ENCODE assay signal across 19 cellular contexts in genomic region chr22:18148508-18148965, GRCh38. TPM values are rescaled to one million over a fixed set of nuclear protein-coding genes. Genes with fewer than 3 reads are reported as not detected.
DNase-seq lines count a peak whose midpoint lies in the region; ATAC-seq, FAIRE-seq and TF ChIP-seq lines count a peak whose summit lies in the region.
"Had no signal": no experiment of that assay in that cellular context is flagged by ENCODE, and none has a peak within 500 bp of the region (broad histone marks: within the 10 kb centered on the region; RNA-seq: fewer than 3 reads in every experiment).

No MANE protein-coding gene starts in this region.

- no peak overlapping the region for H3K4me3 ChIP-seq in A549
- H3K4me3 ChIP-seq in BLaER1: no peak overlapping the region
- H3K4me3 ChIP-seq in Loucy (ENCODE audit: low read length, poor library complexity, severe bottlenecking): no peak overlapping the region

- H3F3A ChIP-seq in Loucy (ENCODE audit: low read depth): no peaks in the 10 kb centered on the region

- no peaks in the 10 kb centered on the region for H3K9me3 Mint-ChIP-seq in effector memory CD8-positive, alpha-beta T cell

- H3K36me3 Mint-ChIP-seq in effector memory CD8-positive, alpha-beta T cell (ENCODE audit: insufficient read depth): peaks cover 12% of the 10 kb centered on the region

- no peak for TF ChIP-seq EP300 in A549 (IDR thresholded peaks at IDR 0.05)

- TF ChIP-seq POLR2A in A549 (IDR thresholded peaks at IDR 0.05; ENCODE audit: low read length): no peak

- DNase-seq in A549 (ENCODE audit: low read depth in 1 of 2, low spot score in 1 of 2): no peak
- no peak for DNase-seq in effector memory CD8-positive, alpha-beta T cell
- no peak for DNase-seq in NCI-H1417 treated with DMSO at 0.1 percent for 48 hours (lab: John Stamatoyannopoulos, UW)
- no peak for DNase-seq in AG08395 (ENCODE audit: low spot score)
- no peak for DNase-seq in NCI-H2196 (lab: John Stamatoyannopoulos, UW; ENCODE audit: unreplicated experiment)
- DNase-seq: activated CD8-positive, alpha-beta memory T cell treated with anti-CD3 and anti-CD28 coated beads, Interleukin-2, amount 50 U/mL, for 4 hours; anterior cingulate cortex; COR-L47; cortex of kidney; erythroblast; GDM1; islet precursor cell; NCI-H524 treated with DMSO at 0.1 percent for 48 hours; OCI-M1 had no signal

- H3K79me2 ChIP-seq in Loucy (ENCODE audit: insufficient read depth, low read length): peaks cover 28% of the 10 kb centered on the region

- H3K4me3 Mint-ChIP-seq in effector memory CD8-positive, alpha-beta T cell: no peak overlapping the region

- TF ChIP-seq CTCF in A549 (IDR thresholded peaks at IDR 0.05) (no peak), Loucy (conservative IDR thresholded peaks at IDR 0.05; ENCODE audit: low read length) (no peak)

- H3K9me2 ChIP-seq in Loucy (replicated peaks; ENCODE audit: low read depth, low read length): no peaks in the 10 kb centered on the region

- H3K4me1 ChIP-seq in A549: no peaks in the 10 kb centered on the region
- H3K4me1 ChIP-seq in BLaER1: peaks cover 36% of the 10 kb centered on the region
- H3K4me1 ChIP-seq in Loucy (ENCODE audit: insufficient read depth, low read length, poor library complexity, severe bottlenecking): peaks cover 31% of the 10 kb centered on the region
- H3K4me1 ChIP-seq: prostate gland had no signal

- CTCF ChIA-PET in A549 (lab: Yijun Ruan, JAX): interaction anchor here (1.4 kb wide), 1 partner anchor 9 kb away, joined by 3 read pairs; no protein-coding TSS in a partner anchor

- no peak overlapping the region for H3K9ac ChIP-seq in BLaER1
- peak overlapping the region; percentile 92 for H3K9ac ChIP-seq in Loucy (ENCODE audit: low read depth, low read length, poor library complexity, severe bottlenecking)

- H3K4me2 ChIP-seq in A549 (peak overlapping the region; percentile 73), BLaER1 (peak overlapping the region; percentile 81), Loucy (ENCODE audit: low read depth, low read length, poor library complexity, severe bottlenecking) (peak overlapping the region; percentile 91)

- peaks cover 18 to 27% of the 10 kb centered on the region in 2 donors for H3K4me1 Mint-ChIP-seq in effector memory CD8-positive, alpha-beta T cell (ENCODE audit: low read depth in 2 of 2)

- FAIRE-seq in A549 (lab: Jason Lieb, UNC): no peak

- 96% methylated on average over 16 of the region's 16 CpGs for whole genome bisulfite sequencing in A549 (ENCODE audit: missing lambda C conversion rate)

- H4K20me1 ChIP-seq in BLaER1 (no peaks in the 10 kb centered on the region), Loucy (ENCODE audit: insufficient read depth, low read length, poor library complexity, severe bottlenecking) (no peaks in the 10 kb centered on the region)

- ATAC-seq in A549 (no peak), HG03439 (IDR thresholded peaks at IDR 0.05; ENCODE audit: unreplicated experiment) (no peak)
- ATAC-seq in effector memory CD8-positive, alpha-beta T cell (replicated peaks): no peak

- H3K9me3 ChIP-seq in A549: no peaks in the 10 kb centered on the region
- no peaks in the 10 kb centered on the region for H3K9me3 ChIP-seq in BLaER1
- H3K9me3 ChIP-seq in Loucy (ENCODE audit: insufficient read depth, low read depth, low read length): no peaks in the 10 kb centered on the region
- H3K9me3 ChIP-seq: prostate gland had no signal

- POLR2A ChIA-PET in A549 (lab: Yijun Ruan, JAX): no interaction called here

- no peak for TF ChIP-seq RAD21 in A549 (conservative IDR thresholded peaks at IDR 0.05 in 1 of 2, IDR thresholded peaks at IDR 0.05 in 1 of 2)

- no peaks in the 10 kb centered on the region for H3K36me3 ChIP-seq in BLaER1
- no peaks in the 10 kb centered on the region for H3K36me3 ChIP-seq in Loucy (ENCODE audit: insufficient read depth, low read length)
- H3K36me3 ChIP-seq: prostate gland had no signal

- no peak overlapping the region for H2AFZ ChIP-seq in Loucy (ENCODE audit: low read length)

- H3K27ac ChIP-seq in A549 (peak overlapping the region in 1 of 2 experiments; percentile 87; a peak in 1 of 6 replicates), BLaER1 (no peak overlapping the region)
- H3K27ac ChIP-seq: SK-N-MC had no signal

- H3K27me3 Mint-ChIP-seq in effector memory CD8-positive, alpha-beta T cell: no peaks in the 10 kb centered on the region

- no peaks in the 10 kb centered on the region for H3K27me3 ChIP-seq in BLaER1
- H3K27me3 ChIP-seq in Loucy (ENCODE audit: insufficient read depth, low read length, poor library complexity, severe bottlenecking): no peaks in the 10 kb centered on the region

- H3K27ac Mint-ChIP-seq in effector memory CD8-positive, alpha-beta T cell: peak overlapping the region; percentile 84 to 97

TF ChIP-seq in A549, 52 proteins besides CTCF, POLR2A, EP300 and RAD21:
- TF ChIP-seq SMC3 (IDR thresholded peaks at IDR 0.05) (no peak), MAFK (IDR thresholded peaks at IDR 0.05; ENCODE audit: partially characterized antibody) (peak; percentile 70)

RNA-seq across cellular contexts. Expression of gene USP18, which starts 1.4 kb away (rescaled TPM):
- polyA plus RNA-seq in A549 (2011; rRNA removed): 9.7 and 11.7 TPM in 2 replicates
- polyA plus RNA-seq in A549 (2012; cell fraction: cytosol; rRNA removed): 6.1 and 7.3 TPM in 2 replicates
- polyA plus RNA-seq in A549 (2012; cell fraction: nucleus; rRNA removed): 3.3 and 4.6 TPM in 2 replicates
- 4.7 to 5.9 TPM (median 5.7 TPM) in 3 replicates for polyA plus RNA-seq in A549 (2017; fragmentation: RNase III; extraction: RNeasy Plus Mini Kit Qiagen cat#74134 plus additional on column Dnase treatment)
- polyA minus RNA-seq in A549 (2011; rRNA and poly(A)+ RNA removed): 5.2 and 5.3 TPM in 2 replicates

RNA-seq across cellular contexts. Expression of gene TUBA8, which starts 37.9 kb away (rescaled TPM):
- 0.66 and 0.90 TPM in 2 replicates for polyA plus RNA-seq in A549 (2011; rRNA removed)
- polyA plus RNA-seq in A549 (2012; cell fraction: cytosol; rRNA removed): 1.1 TPM in 2 replicates
- polyA plus RNA-seq in A549 (2012; cell fraction: nucleus; rRNA removed): 3.5 and 3.8 TPM in 2 replicates
- 0.13 to 0.41 TPM in 2 of 3 replicates, not detected in the other for polyA plus RNA-seq in A549 (2017; fragmentation: RNase III; extraction: RNeasy Plus Mini Kit Qiagen cat#74134 plus additional on column Dnase treatment)
- polyA minus RNA-seq in A549 (2011; rRNA and poly(A)+ RNA removed): 1.2 and 1.5 TPM in 2 replicates
